Comparison of ENCODE assay signal across 19 cellular contexts in the genomic region with DNA sequence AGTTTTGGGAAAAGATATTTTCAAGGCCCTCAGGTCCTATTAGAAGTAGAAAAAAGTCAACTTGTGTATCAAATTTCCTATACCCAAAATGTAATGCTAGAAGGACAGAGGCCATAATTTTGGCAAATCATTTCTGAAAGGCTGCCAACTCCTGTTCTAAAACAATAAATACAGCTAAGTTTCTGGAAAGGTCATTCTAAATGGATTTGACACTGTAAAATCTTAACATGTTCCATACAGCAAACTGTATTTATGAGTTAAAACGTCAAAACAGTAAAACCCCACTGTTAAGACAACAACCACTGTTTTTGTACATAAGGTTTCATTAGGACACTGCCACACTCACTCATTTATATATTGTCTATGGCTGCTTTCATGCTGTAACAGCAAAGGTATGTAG. TPM values are rescaled to one million over a fixed set of nuclear protein-coding genes. Genes with fewer than 3 reads are reported as not detected.
DNase-seq lines count a peak whose midpoint lies in the region; ATAC-seq and TF ChIP-seq lines count a peak whose summit lies in the region.
"Had no signal": no experiment of that assay in that cellular context is flagged by ENCODE, and none has a peak within 500 bp of the region (broad histone marks: within the 10 kb centered on the region; RNA-seq: fewer than 3 reads in every experiment).

No MANE protein-coding gene starts in this region.

- ATAC-seq in T-helper 17 cell (no peak), HG03135 (IDR thresholded peaks at IDR 0.05; ENCODE audit: unreplicated experiment) (no peak), HG02623 (IDR thresholded peaks at IDR 0.05; ENCODE audit: unreplicated experiment) (no peak)

- peaks cover 35% of the 10 kb centered on the region for H3K4me1 ChIP-seq in HEK293 (ENCODE audit: control insufficient read depth, insufficient read depth, low read length)
- H3K4me1 ChIP-seq in fibroblast of lung (ENCODE audit: control insufficient read depth, extremely low read depth, insufficient read depth, low read length) = peaks cover 4% of the 10 kb centered on the region
- peaks cover 62% of the 10 kb centered on the region for H3K4me1 ChIP-seq in parathyroid adenoma

- H3K4me2 ChIP-seq in fibroblast of lung (ENCODE audit: extremely low read depth, insufficient read depth, low read length) (peak overlapping the region; percentile 32), parathyroid adenoma (ENCODE audit: low read length) (no peak overlapping the region)
- H3K4me2 ChIP-seq: PC-9 had no signal

- H3K4me3 ChIP-seq in HEK293 (ENCODE audit: low read depth, low read length) (no peak overlapping the region), fibroblast of lung (replicated peaks in 1 of 4; ENCODE audit: control extremely low read depth in 1 of 4, insufficient read depth in 1 of 4, low read depth in 3 of 4, low read length in 4 of 4) (no peak overlapping the region), parathyroid adenoma (ENCODE audit: low read depth, low read length) (no peak overlapping the region)
- H3K4me3 ChIP-seq: PC-9, suprapubic skin had no signal

- H3K27me3 ChIP-seq in fibroblast of lung (ENCODE audit: control insufficient read depth, insufficient read depth, low read length) = no peaks in the 10 kb centered on the region
- H3K27me3 ChIP-seq in parathyroid adenoma (ENCODE audit: control insufficient read depth, insufficient read depth, low read length) = no peaks in the 10 kb centered on the region
- H3K27me3 ChIP-seq: dorsolateral prefrontal cortex, suprapubic skin had no signal

- POLR2A ChIA-PET in HEK293 (lab: Yijun Ruan, JAX) = interaction anchor here (1.6 kb wide), 1 partner anchor 10 kb away, joined by 5 read pairs; the partner anchor contains the start of gene FAM98A

- H4K20me1 ChIP-seq in fibroblast of lung (ENCODE audit: control insufficient read depth, extremely low read depth, insufficient read depth, low read length) = no peaks in the 10 kb centered on the region

- H3K4me1 Mint-ChIP-seq in T-helper 17 cell = peaks cover 23% of the 10 kb centered on the region

- peak overlapping the region; percentile 53; the same call in 1 of the 2 replicates for H3K27ac ChIP-seq in HEK293 (ENCODE audit: extremely low read depth, low read depth, low read length)
- no peak overlapping the region for H3K27ac ChIP-seq in fibroblast of lung (ENCODE audit: insufficient read depth, low read length)
- peak overlapping the region; percentile 89 for H3K27ac ChIP-seq in parathyroid adenoma
- H3K27ac ChIP-seq: PC-9, suprapubic skin had no signal

- CTCF ChIA-PET in HEK293 (lab: Yijun Ruan, JAX) = interaction anchor here (0.6 kb wide), 2 partner anchors 45 to 143 kb away, joined by 3 read pairs; no protein-coding TSS in a partner anchor

- peak overlapping the region; percentile 32 for H3K27ac Mint-ChIP-seq in T-helper 17 cell
- H3K27ac Mint-ChIP-seq: activated naive CD4-positive, alpha-beta T cell treated with anti-CD3 and anti-CD28 coated beads for 36 hours had no signal

- H3K9me3 ChIP-seq in HEK293 (ENCODE audit: control insufficient read depth, insufficient read depth, low read depth, low read length) (no peaks in the 10 kb centered on the region), T-helper 17 cell (ENCODE audit: control insufficient read depth, low read length, poor library complexity, severe bottlenecking) (no peaks in the 10 kb centered on the region), fibroblast of lung (ENCODE audit: control insufficient read depth, insufficient read depth, low read depth, low read length) (no peaks in the 10 kb centered on the region), parathyroid adenoma (ENCODE audit: control insufficient read depth, low read length) (no peaks in the 10 kb centered on the region)
- H3K9me3 ChIP-seq: suprapubic skin had no signal

- H2AFZ ChIP-seq in fibroblast of lung (ENCODE audit: low read length) (no peak overlapping the region), parathyroid adenoma (no peak overlapping the region)
- H2AFZ ChIP-seq: PC-9 had no signal

- H3K9ac ChIP-seq in fibroblast of lung (ENCODE audit: insufficient read depth, low read length) (no peak overlapping the region), parathyroid adenoma (peak overlapping the region; percentile 3)

- H3K36me3 ChIP-seq in HEK293 (ENCODE audit: control insufficient read depth in 2 of 2, insufficient read depth in 1 of 2, low read length in 2 of 2) (peaks cover 53 to 68% of the 10 kb centered on the region in 2 experiments), fibroblast of lung (ENCODE audit: control insufficient read depth, insufficient read depth, low read length) (peaks cover 14% of the 10 kb centered on the region), parathyroid adenoma (ENCODE audit: control insufficient read depth, insufficient read depth, low read length) (no peaks in the 10 kb centered on the region)

- DNase-seq in T-helper 17 cell (no peak), fibroblast of lung (ENCODE audit: low read depth in 2 of 2) (peak in 1 of 2 donors; percentile 83), NCI-H345 (lab: John Stamatoyannopoulos, UW) (no peak), DMS153 (lab: John Stamatoyannopoulos, UW) (no peak)
- DNase-seq: activated CD4-positive, alpha-beta T cell treated with anti-CD3 and anti-CD28 coated beads for 48 hours; activated naive CD4-positive, alpha-beta T cell treated with anti-CD3 and anti-CD28 coated beads for 36 hours; activated T-cell treated with anti-CD3 and anti-CD28 coated beads for 4 hours; COR-L47; dorsolateral prefrontal cortex; NCI-H2081; NCI-H526; stimulated activated CD4-positive, alpha-beta T cell treated with anti-CD3 and anti-CD28 coated beads, Interleukin-4, amount 100 ng/mL, for 24 hours had no signal

- no peaks in the 10 kb centered on the region for H3K27me3 Mint-ChIP-seq in T-helper 17 cell
- H3K27me3 Mint-ChIP-seq: IgD-negative memory B cell had no signal

- H3K36me3 Mint-ChIP-seq in T-helper 17 cell (ENCODE audit: low read depth) = peaks cover 11% of the 10 kb centered on the region

- H3K79me2 ChIP-seq in fibroblast of lung (ENCODE audit: control insufficient read depth, insufficient read depth, low read length) (peaks cover 9% of the 10 kb centered on the region), parathyroid adenoma (peaks cover 24% of the 10 kb centered on the region)

- no peak overlapping the region for H3K4me3 Mint-ChIP-seq in T-helper 17 cell
- H3K4me3 Mint-ChIP-seq: activated naive CD4-positive, alpha-beta T cell treated with anti-CD3 and anti-CD28 coated beads for 36 hours; IgD-negative memory B cell had no signal

- TF ChIP-seq CTCF in HEK293 (tag by site-specific recombination; IDR thresholded peaks at IDR 0.05) (no peak), fibroblast of lung (conservative IDR thresholded peaks at IDR 0.05 in 1 of 2, IDR thresholded peaks at IDR 0.05 in 1 of 2; ENCODE audit: low read depth in 1 of 2, low read length in 2 of 2) (no peak), parathyroid adenoma (IDR thresholded peaks at IDR 0.05) (no peak)

TF ChIP-seq in HEK293, 187 proteins besides CTCF, POLR2A, EP300 and RAD21 (continues in another document):
- TF ChIP-seq ZNF561 (tag by site-specific recombination; IDR thresholded peaks at IDR 0.05; ENCODE audit: borderline replicate concordance) (peak; percentile 32; the same call in 1 of the 2 replicates), ZNF658 (tag by site-specific recombination; IDR thresholded peaks at IDR 0.05) (no peak), ZNF24 (tag by site-specific recombination; IDR thresholded peaks at IDR 0.05) (no peak), ZNF202 (tag by site-specific recombination; IDR thresholded peaks at IDR 0.05; ENCODE audit: borderline replicate concordance) (no peak), ZFHX2 (tag by site-specific recombination; conservative IDR thresholded peaks at IDR 0.05) (no peak), ZNF701 (tag by site-specific recombination; IDR thresholded peaks at IDR 0.05) (no peak), ZNF404 (tag by site-specific recombination; IDR thresholded peaks at IDR 0.05) (no peak), PRDM4 (tag by site-specific recombination; IDR thresholded peaks at IDR 0.05) (peak; percentile 81), ZNF501 (tag by site-specific recombination; IDR thresholded peaks at IDR 0.05) (no peak), KLF8 (tag by site-specific recombination; IDR thresholded peaks at IDR 0.05) (no peak)
- TF ChIP-seq, protein P1, sequence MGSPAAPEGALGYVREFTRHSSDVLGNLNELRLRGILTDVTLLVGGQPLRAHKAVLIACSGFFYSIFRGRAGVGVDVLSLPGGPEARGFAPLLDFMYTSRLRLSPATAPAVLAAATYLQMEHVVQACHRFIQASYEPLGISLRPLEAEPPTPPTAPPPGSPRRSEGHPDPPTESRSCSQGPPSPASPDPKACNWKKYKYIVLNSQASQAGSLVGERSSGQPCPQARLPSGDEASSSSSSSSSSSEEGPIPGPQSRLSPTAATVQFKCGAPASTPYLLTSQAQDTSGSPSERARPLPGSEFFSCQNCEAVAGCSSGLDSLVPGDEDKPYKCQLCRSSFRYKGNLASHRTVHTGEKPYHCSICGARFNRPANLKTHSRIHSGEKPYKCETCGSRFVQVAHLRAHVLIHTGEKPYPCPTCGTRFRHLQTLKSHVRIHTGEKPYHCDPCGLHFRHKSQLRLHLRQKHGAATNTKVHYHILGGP (tag by site-specific recombination; IDR thresholded peaks at IDR 0.05) = peak; percentile 68

RNA-seq across cellular contexts. Expression of gene FAM98A, which starts 9.7 kb away (rescaled TPM):
- 10 to 100 TPM; 22.2 to 24.2 TPM for total RNA-seq in T-helper 17 cell
- 16.2 and 19.0 TPM in 2 replicates for total RNA-seq in fibroblast of lung
- 243 and 312 TPM in 2 replicates for polyA plus RNA-seq in fibroblast of lung
- 159 and 173 TPM in 2 replicates for polyA plus RNA-seq in fibroblast of lung (2012)
- 46.4 and 47.8 TPM in 2 replicates for polyA minus RNA-seq in fibroblast of lung (ENCODE audit: low replicate concordance)
